13 cellular contexts compared by ENCODE assay signal in genomic region chr9:89482950-89483349, GRCh38. TPM values are rescaled to one million over a fixed set of nuclear protein-coding genes. Genes with fewer than 3 reads are reported as not detected.
A peak's percentile ranks its signal among the peaks of the same experiment; 100 is the strongest.
DNase-seq lines count a peak whose midpoint lies in the region; ATAC-seq and TF ChIP-seq lines count a peak whose summit lies in the region.
"Had no signal": no experiment of that assay in that cellular context is flagged by ENCODE, and none has a peak within 500 bp of the region (broad histone marks: within the 10 kb centered on the region; RNA-seq: fewer than 3 reads in every experiment).

No MANE protein-coding gene starts in this region.

- H3K9me3 ChIP-seq in DOHH2 (ENCODE audit: control insufficient read depth, insufficient read depth, low read length) (no peaks in the 10 kb centered on the region), OCI-LY7 (ENCODE audit: low read length) (no peaks in the 10 kb centered on the region)
- H3K9me3 ChIP-seq: ascending aorta had no signal

- ATAC-seq in central memory CD8-positive, alpha-beta T cell (replicated peaks; ENCODE audit: extremely low read depth, poor library complexity, severe bottlenecking) = no peak
- ATAC-seq: activated CD4-positive, CD25-positive, alpha-beta regulatory T cell treated with anti-CD3 and anti-CD28 coated beads, Interleukin-2, amount 50 U/mL, for 24 hours had no signal

- no peaks in the 10 kb centered on the region for H3K9me2 ChIP-seq in DOHH2 (replicated peaks; ENCODE audit: control insufficient read depth, low read length)
- H3K9me2 ChIP-seq in OCI-LY7 (ENCODE audit: insufficient read depth, low read length) = no peaks in the 10 kb centered on the region

- H3F3A ChIP-seq in DOHH2 (ENCODE audit: control insufficient read depth, insufficient read depth) = no peaks in the 10 kb centered on the region

- peak overlapping the region; percentile 92 for H3K4me2 ChIP-seq in DOHH2 (ENCODE audit: low read length)
- peak overlapping the region; percentile 64 for H3K4me2 ChIP-seq in OCI-LY7 (ENCODE audit: low read length)

- no peaks in the 10 kb centered on the region for H3K36me3 ChIP-seq in DOHH2 (ENCODE audit: control insufficient read depth, low read length)
- peaks cover 7% of the 10 kb centered on the region for H3K36me3 ChIP-seq in OCI-LY7 (ENCODE audit: insufficient read depth, low read length)
- H3K36me3 ChIP-seq: ascending aorta had no signal

- 0 out of 2 replicates have a peak, but pooled peaks cover 2% of the 10 kb centered on the region for H4K20me1 ChIP-seq in DOHH2 (ENCODE audit: control insufficient read depth, insufficient read depth, low read depth, low read length)
- H4K20me1 ChIP-seq in OCI-LY7 (ENCODE audit: insufficient read depth, low read length) = no peaks in the 10 kb centered on the region

- POLR2A ChIA-PET in OCI-LY7 (lab: Charles Lee) = interaction anchor here (0.8 kb wide), 1 partner anchor 66 kb away, joined by 3 read pairs; no protein-coding TSS in a partner anchor

- no peaks in the 10 kb centered on the region for H3K9me3 Mint-ChIP-seq in central memory CD8-positive, alpha-beta T cell
- H3K9me3 Mint-ChIP-seq in type B pancreatic cell = no peaks in the 10 kb centered on the region

- H3K27me3 Mint-ChIP-seq in central memory CD8-positive, alpha-beta T cell = no peaks in the 10 kb centered on the region
- no peaks in the 10 kb centered on the region for H3K27me3 Mint-ChIP-seq in type B pancreatic cell

- intact Hi-C loops in OCI-LY7 (cut with micrococcal nuclease; ENCODE audit: unreplicated experiment) = loop anchor here (5.0 kb wide), 1 partner anchor 56 kb away; no protein-coding TSS in a partner anchor

- no peak overlapping the region for H2AFZ ChIP-seq in OCI-LY7 (ENCODE audit: low read length)

- peaks cover 45% of the 10 kb centered on the region for H3K79me2 ChIP-seq in DOHH2 (ENCODE audit: control insufficient read depth, low read length)
- peaks cover 36% of the 10 kb centered on the region; the same call in 1 of the 2 replicates for H3K79me2 ChIP-seq in OCI-LY7 (ENCODE audit: insufficient read depth, low read depth, low read length)

- H3K27ac ChIP-seq in DOHH2 (ENCODE audit: low read depth, low read length) = no peak overlapping the region
- no peak overlapping the region for H3K27ac ChIP-seq in OCI-LY7 (ENCODE audit: low read depth, low read length, poor library complexity, severe bottlenecking)
- H3K27ac ChIP-seq: ascending aorta, RWPE1 had no signal

- no peak for DNase-seq in OCI-LY7 (ENCODE audit: low spot score)
- DNase-seq in central memory CD8-positive, alpha-beta T cell (ENCODE audit: low spot score in 2 of 2) = no peak
- peak; percentile 44 for DNase-seq in occipital lobe (lab: John Stamatoyannopoulos, UW)
- no peak for DNase-seq in epidermal melanocyte (ENCODE audit: insufficient read length, low spot score)
- DNase-seq in T-helper 9 cell = no peak
- DNase-seq in type B pancreatic cell (ENCODE audit: extremely low spot score, unreplicated experiment) = no peak
- DNase-seq in NCI-H345 treated with DMSO at 0.1 percent for 48 hours (lab: John Stamatoyannopoulos, UW; ENCODE audit: unreplicated experiment) = no peak
- DNase-seq: Karpas-422, NCI-H2227 treated with DMSO at 0.1 percent for 48 hours had no signal

- H3K4me3 ChIP-seq in DOHH2 (ENCODE audit: low read length) (peak overlapping the region; percentile 80; the same call in 1 of the 2 replicates), OCI-LY7 (ENCODE audit: low read depth, low read length, poor library complexity, severe bottlenecking) (no peak overlapping the region)
- H3K4me3 ChIP-seq: ascending aorta had no signal

- peaks cover 82% of the 10 kb centered on the region for H3K4me1 Mint-ChIP-seq in central memory CD8-positive, alpha-beta T cell
- peaks cover 25% of the 10 kb centered on the region for H3K4me1 Mint-ChIP-seq in type B pancreatic cell (ENCODE audit: unreplicated experiment)

- CTCF ChIA-PET in OCI-LY7 (lab: Charles Lee; ENCODE audit: unreplicated experiment) = no interaction called here

- peaks cover 20% of the 10 kb centered on the region for H3K36me3 Mint-ChIP-seq in central memory CD8-positive, alpha-beta T cell (ENCODE audit: insufficient read depth)
- H3K36me3 Mint-ChIP-seq in type B pancreatic cell = peaks cover 26% of the 10 kb centered on the region

- H3K4me3 Mint-ChIP-seq in central memory CD8-positive, alpha-beta T cell = peak overlapping the region; percentile 80
- H3K4me3 Mint-ChIP-seq in type B pancreatic cell = no peak overlapping the region

- H3K27me3 ChIP-seq in DOHH2 (ENCODE audit: control insufficient read depth, low read length) = no peaks in the 10 kb centered on the region
- H3K27me3 ChIP-seq: ascending aorta had no signal

- no TSS peak for BruUV-seq in OCI-LY7 (replicated peaks; lab: Mats Ljungman, UMichigan)

- H3K27ac Mint-ChIP-seq in central memory CD8-positive, alpha-beta T cell (ENCODE audit: low read depth) = no peak overlapping the region
- no peak overlapping the region for H3K27ac Mint-ChIP-seq in type B pancreatic cell

- H3K4me1 ChIP-seq in DOHH2 (ENCODE audit: control insufficient read depth, low read length) (peaks cover 32% of the 10 kb centered on the region), OCI-LY7 (ENCODE audit: insufficient read depth, low read length, poor library complexity, severe bottlenecking) (peaks cover 60% of the 10 kb centered on the region)
- H3K4me1 ChIP-seq: ascending aorta had no signal

- TF ChIP-seq CTCF in DOHH2 (IDR thresholded peaks at IDR 0.05; ENCODE audit: low read depth, low read length, poor library complexity, severe bottlenecking) = no peak
- TF ChIP-seq CTCF in OCI-LY7 (conservative IDR thresholded peaks at IDR 0.05; ENCODE audit: low read length) = no peak
- TF ChIP-seq CTCF in type B pancreatic cell (conservative IDR thresholded peaks at IDR 0.05) = no peak

RNA-seq across cellular contexts. Expression of gene SEMA4D, which starts 15.0 kb away (rescaled TPM):
- total RNA-seq in OCI-LY7 (2014; rRNA removed; shearing (Covaris generic)) = 28.5 and 33.7 TPM in 2 replicates
- total RNA-seq in OCI-LY7 (2022) (52.8 and 60.5 TPM in 2 replicates), occipital lobe (12.0 TPM), type B pancreatic cell (ENCODE audit: low replicate concordance) (32.3 and 43.6 TPM in 2 replicates)
